21 cellular contexts compared by ENCODE assay signal in the genomic region with DNA sequence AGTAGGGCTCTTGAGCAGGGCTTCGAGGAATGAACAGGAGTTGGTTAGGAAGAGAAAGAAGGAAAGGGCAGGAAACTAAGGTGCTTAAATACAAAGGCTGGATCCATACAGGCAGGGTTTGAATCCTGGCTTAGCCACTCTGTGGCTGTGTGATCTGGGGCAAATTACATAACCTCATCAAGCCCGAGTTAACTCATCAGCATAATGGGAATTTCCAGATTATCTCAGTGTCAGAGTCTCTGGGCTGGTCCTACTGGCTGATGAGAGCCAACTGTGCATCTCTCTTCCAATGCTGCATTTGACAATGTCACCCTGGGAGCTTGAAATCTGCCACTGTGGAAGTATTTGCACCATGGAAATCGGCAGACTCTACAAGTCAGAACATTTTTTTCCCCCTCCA.
"Had no signal": no experiment of that assay in that cellular context is flagged by ENCODE, and none has a peak within 500 bp of the region (broad histone marks: within the 10 kb centered on the region; RNA-seq: fewer than 3 reads in every experiment).

No MANE protein-coding gene starts in this region.

- H3K9me3 ChIP-seq: adrenal gland, gastrocnemius medialis, pancreas, testis, uterus had no signal

- H3K27me3 ChIP-seq: adrenal gland, gastrocnemius medialis, testis, uterus had no signal

- H3K36me3 Mint-ChIP-seq: activated naive CD8-positive, alpha-beta T cell; natural killer cell treated with Interleukin-12 subunit alpha and Interleukin-12 subunit beta and Interleukin-15 and Interleukin-18, amount 100 ng/mL, for 72 hours had no signal

- ATAC-seq: gastrocnemius medialis, left ventricle myocardium superior, pancreas had no signal

- H3K4me3 ChIP-seq: adrenal gland, esophagus muscularis mucosa, gastrocnemius medialis, pancreas, testis, uterus had no signal

- H3K9me3 Mint-ChIP-seq: natural killer cell treated with Interleukin-12 subunit alpha and Interleukin-12 subunit beta and Interleukin-15 and Interleukin-18, amount 100 ng/mL, for 72 hours had no signal

- H3K27ac Mint-ChIP-seq: activated naive CD8-positive, alpha-beta T cell; activated T-helper 2 cell treated with anti-CD3 and anti-CD28 coated beads, Interferon-gamma antibody, Interleukin-2, Interleukin-4, amounts not matched to agents 10 μg/mL and 5 μg/mL and 100 μg/mL, durations not matched to agents 14 hours and 24 hours and 36 hours; natural killer cell treated with Interleukin-12 subunit alpha and Interleukin-12 subunit beta and Interleukin-15 and Interleukin-18, amount 100 ng/mL, for 72 hours; WTC11 had no signal

- H3K4me3 Mint-ChIP-seq: activated naive CD8-positive, alpha-beta T cell; natural killer cell treated with Interleukin-12 subunit alpha and Interleukin-12 subunit beta and Interleukin-15 and Interleukin-18, amount 100 ng/mL, for 72 hours; WTC11 had no signal

- H3K36me3 ChIP-seq: adrenal gland, esophagus muscularis mucosa, gastrocnemius medialis, pancreas, uterus had no signal

- H3K27ac ChIP-seq: adrenal gland, esophagus muscularis mucosa, pancreas, testis, uterus had no signal

- H3K27me3 Mint-ChIP-seq: activated naive CD8-positive, alpha-beta T cell had no signal

- H3K4me1 ChIP-seq: pancreas, testis, uterus had no signal

- DNase-seq: activated naive CD4-positive, alpha-beta T cell; activated T-cell treated with anti-CD3 and anti-CD28 coated beads, Interleukin-2, amount 50 U/mL, for 1 hour; adrenal gland; central memory CD4-positive, alpha-beta T cell; dermis blood vessel endothelial cell; effector CD8-positive, alpha-beta T cell; hypothalamus; left ventricle myocardium superior; pancreas; right cardiac atrium; stimulated activated CD4-positive, alpha-beta T cell treated with anti-CD3 and anti-CD28 coated beads, Interleukin-1b, Interleukin-23, amount 100 ng/mL, for 48 hours; T-helper 9 cell; testis; trophoblast cell; uterus had no signal
